In the genomic region with DNA sequence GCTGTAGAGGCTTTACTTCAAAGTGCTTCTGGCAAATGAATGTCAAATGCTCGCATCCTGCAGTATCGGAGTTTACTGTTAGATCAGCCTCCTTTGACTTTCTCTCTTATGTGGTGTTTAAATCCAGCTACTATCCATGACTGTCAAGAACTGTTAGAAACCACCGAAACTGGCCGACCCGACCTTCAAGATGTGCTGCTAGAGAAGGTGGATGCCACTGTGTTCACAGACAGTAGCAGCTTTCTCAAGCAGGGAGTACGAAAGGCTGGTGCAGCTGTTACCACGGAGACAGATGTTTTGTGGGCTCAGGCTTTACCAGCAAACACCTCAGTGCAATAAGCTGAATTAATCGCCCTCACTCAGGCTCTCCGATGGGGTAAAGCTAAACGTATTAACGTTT, we compare ENCODE assay signal across 19 cellular contexts.
"Had no signal": no experiment of that assay in that cellular context is flagged by ENCODE, and none has a peak within 500 bp of the region (broad histone marks: within the 10 kb centered on the region; RNA-seq: fewer than 3 reads in every experiment).

No MANE protein-coding gene starts in this region.

- DNase-seq: cortex of kidney; effector memory CD8-positive, alpha-beta T cell; left ventricle myocardium superior; lower lobe of right lung; natural killer cell; occipital lobe; ovary; posterior cingulate gyrus; psoas muscle; sigmoid colon; stimulated activated CD4-positive, alpha-beta T cell treated with anti-CD3 and anti-CD28 coated beads, Interleukin-2, amount 100 ng/mL, for 24 hours; stimulated activated CD4-positive, alpha-beta T cell treated with anti-CD3 and anti-CD28 coated beads, Interleukin-4, amount 100 ng/mL, for 24 hours; stimulated activated naive CD4-positive, alpha-beta T cell treated with Interleukin-2 at 50 U/mL for 16 hours; stomach; thyroid gland; trophoblast cell had no signal

- ATAC-seq: effector memory CD8-positive, alpha-beta T cell; left ventricle myocardium superior; lower lobe of right lung; natural killer cell; psoas muscle; right cardiac atrium; stimulated activated effector memory CD8-positive, alpha-beta T cell treated with anti-CD3 and anti-CD28 coated beads, Interleukin-12 subunit alpha, Interleukin-12 subunit beta, amount 100 ng/mL, for 72 hours had no signal

- H3K4me3 ChIP-seq: lower lobe of right lung, ovary, psoas muscle, sigmoid colon, stomach, thyroid gland, vagina had no signal

- H3K27me3 Mint-ChIP-seq: effector memory CD8-positive, alpha-beta T cell had no signal

- H3K4me1 Mint-ChIP-seq: natural killer cell; stimulated activated effector memory CD8-positive, alpha-beta T cell treated with anti-CD3 and anti-CD28 coated beads, Interleukin-12 subunit alpha, Interleukin-12 subunit beta, amount 100 ng/mL, for 72 hours had no signal

- H3K36me3 ChIP-seq: lower lobe of right lung, ovary, sigmoid colon, stomach, thyroid gland, vagina had no signal

- H3K27ac ChIP-seq: lower lobe of right lung, ovary, psoas muscle, sigmoid colon, stomach, thyroid gland, vagina had no signal

- H3K27ac Mint-ChIP-seq: effector memory CD8-positive, alpha-beta T cell; natural killer cell; stimulated activated effector memory CD8-positive, alpha-beta T cell treated with anti-CD3 and anti-CD28 coated beads, Interleukin-12 subunit alpha, Interleukin-12 subunit beta, amount 100 ng/mL, for 72 hours had no signal

- H3K4me1 ChIP-seq: lower lobe of right lung, psoas muscle, sigmoid colon, stomach, thyroid gland, vagina had no signal

- H3K27me3 ChIP-seq: ovary, sigmoid colon, stomach, thyroid gland, vagina had no signal

- H3K9me3 ChIP-seq: lower lobe of right lung, ovary, psoas muscle, thyroid gland, vagina had no signal

- H3K4me3 Mint-ChIP-seq: effector memory CD8-positive, alpha-beta T cell; natural killer cell; stimulated activated effector memory CD8-positive, alpha-beta T cell treated with anti-CD3 and anti-CD28 coated beads, Interleukin-12 subunit alpha, Interleukin-12 subunit beta, amount 100 ng/mL, for 72 hours had no signal

- H3K36me3 Mint-ChIP-seq: natural killer cell; stimulated activated effector memory CD8-positive, alpha-beta T cell treated with anti-CD3 and anti-CD28 coated beads, Interleukin-12 subunit alpha, Interleukin-12 subunit beta, amount 100 ng/mL, for 72 hours had no signal
